ENCODE assay signal across 12 cellular contexts in genomic region chr16:28534542-28535373, GRCh38. TPM values are rescaled to one million over a fixed set of nuclear protein-coding genes. Genes with fewer than 3 reads are reported as not detected.
A peak's percentile ranks its signal among the peaks of the same experiment; 100 is the strongest.
DNase-seq lines count a peak whose midpoint lies in the region; ATAC-seq, FAIRE-seq and TF ChIP-seq lines count a peak whose summit lies in the region.
"Had no signal": no experiment of that assay in that cellular context is flagged by ENCODE, and none has a peak within 500 bp of the region (broad histone marks: within the 10 kb centered on the region; RNA-seq: fewer than 3 reads in every experiment).

No MANE protein-coding gene starts in this region.

- no peak for DNase-seq in activated naive CD4-positive, alpha-beta T cell treated with anti-CD3 and anti-CD28 coated beads for 36 hours
- no peak for DNase-seq in activated naive CD4-positive, alpha-beta T cell (lab: John Stamatoyannopoulos, UW)
- DNase-seq in esophagus squamous epithelium (lab: John Stamatoyannopoulos, UW) = no peak
- DNase-seq in thoracic aorta (ENCODE audit: low spot score) = peak; percentile 40
- DNase-seq in inferior parietal cortex (ENCODE audit: extremely low spot score) = no peak
- DNase-seq in kidney = no peak
- DNase-seq: BE2C had no signal

- H3K36me3 ChIP-seq in esophagus squamous epithelium (peaks cover 0 to 13% (median 0%) of the 10 kb centered on the region in 3 donors), thoracic aorta (peaks cover 22% of the 10 kb centered on the region), kidney (ENCODE audit: control insufficient read depth in 1 of 2, insufficient read depth in 2 of 2, low read length in 2 of 2) (peaks cover 0 to 2% of the 10 kb centered on the region in 2 donors)
- H3K36me3 ChIP-seq: BE2C had no signal

- ATAC-seq in thoracic aorta (ENCODE audit: insufficient number of reproducible peaks, low FRiP score, low read depth) = no peak

- H3K9me3 ChIP-seq in esophagus squamous epithelium (no peaks in the 10 kb centered on the region), thoracic aorta (no peaks in the 10 kb centered on the region), kidney (ENCODE audit: control insufficient read depth in 1 of 2, low read length in 2 of 2) (no peaks in the 10 kb centered on the region)
- H3K9me3 ChIP-seq: BE2C had no signal

- CTCF ChIA-PET in activated naive CD4-positive, alpha-beta T cell treated with anti-CD3 and anti-CD28 coated beads for 36 hours (lab: Charles Lee) = no interaction called here

- no peaks in the 10 kb centered on the region for H3K27me3 ChIP-seq in esophagus squamous epithelium
- no peaks in the 10 kb centered on the region for H3K27me3 ChIP-seq in thoracic aorta (replicated peaks; ENCODE audit: insufficient read depth)
- H3K27me3 ChIP-seq: BE2C had no signal

- no peaks in the 10 kb centered on the region for H3K9me3 Mint-ChIP-seq in activated naive CD4-positive, alpha-beta T cell treated with anti-CD3 and anti-CD28 coated beads for 36 hours
- H3K9me3 Mint-ChIP-seq: neural crest cell had no signal

- no peak for TF ChIP-seq POLR2A in esophagus squamous epithelium (IDR thresholded peaks at IDR 0.05)

- peak overlapping the region; percentile 69 for H3K27ac Mint-ChIP-seq in activated naive CD4-positive, alpha-beta T cell treated with anti-CD3 and anti-CD28 coated beads for 36 hours

- peaks cover 26% of the 10 kb centered on the region for H3K4me1 Mint-ChIP-seq in activated naive CD4-positive, alpha-beta T cell treated with anti-CD3 and anti-CD28 coated beads for 36 hours (ENCODE audit: low read depth)
- H3K4me1 Mint-ChIP-seq: neural crest cell had no signal

- FAIRE-seq in kidney (lab: Jason Lieb, UNC) = no peak
- FAIRE-seq: colon, GM19239, urothelium cell line had no signal

- no peaks in the 10 kb centered on the region for H3K36me3 Mint-ChIP-seq in activated naive CD4-positive, alpha-beta T cell treated with anti-CD3 and anti-CD28 coated beads for 36 hours (ENCODE audit: low read depth)

- 42 to 63% methylated on average over 4 to 5 of the region's 5 CpGs for WGBS in esophagus squamous epithelium, 2 donors

- H3K4me3 ChIP-seq in esophagus squamous epithelium = peak overlapping the region in 1 of 4 donors; percentile 12
- H3K4me3 ChIP-seq in thoracic aorta = no peak overlapping the region
- no peak overlapping the region for H3K4me3 ChIP-seq in kidney (ENCODE audit: low read length in 2 of 2)

- H3K9ac ChIP-seq in kidney (ENCODE audit: low read length in 2 of 2) = no peak overlapping the region

- TF ChIP-seq CTCF in esophagus squamous epithelium (IDR thresholded peaks at IDR 0.05) (no peak), thoracic aorta (IDR thresholded peaks at IDR 0.05) (no peak), kidney (IDR thresholded peaks at IDR 0.05; ENCODE audit: borderline replicate concordance, extremely low read depth, insufficient read depth) (no peak)

- no peak overlapping the region for H3K4me3 Mint-ChIP-seq in activated naive CD4-positive, alpha-beta T cell treated with anti-CD3 and anti-CD28 coated beads for 36 hours
- H3K4me3 Mint-ChIP-seq: neural crest cell had no signal

- peak overlapping the region; percentile 39 to 82 (median 73) for H3K27ac ChIP-seq in esophagus squamous epithelium
- H3K27ac ChIP-seq in thoracic aorta = peak overlapping the region in 1 of 2 donors; percentile 22
- H3K27ac ChIP-seq in kidney (ENCODE audit: low read depth in 2 of 2, low read length in 2 of 2) = no peak overlapping the region

- H3K4me1 ChIP-seq in esophagus squamous epithelium (peaks cover 20 to 81% (median 48%) of the 10 kb centered on the region in 3 donors), thoracic aorta (ENCODE audit: control insufficient read depth in 1 of 2, low read depth in 2 of 2) (peaks cover 31 to 48% of the 10 kb centered on the region in 2 donors), kidney (ENCODE audit: control insufficient read depth in 1 of 2, insufficient read depth in 1 of 2, low read depth in 1 of 2, low read length in 2 of 2) (peaks cover 0 to 7% of the 10 kb centered on the region in 2 donors)
- H3K4me1 ChIP-seq: BE2C had no signal

- H3K27me3 Mint-ChIP-seq in activated naive CD4-positive, alpha-beta T cell treated with anti-CD3 and anti-CD28 coated beads for 36 hours (ENCODE audit: low read depth) = no peaks in the 10 kb centered on the region

- intact Hi-C loops in activated naive CD4-positive, alpha-beta T cell treated with anti-CD3 and anti-CD28 coated beads for 36 hours (cut with micrococcal nuclease) = loop anchor here (5.0 kb wide), 1 partner anchor 37 kb away; no protein-coding TSS in a partner anchor
- intact Hi-C loops in esophagus squamous epithelium (cut with DNase I) = no loop called here
- intact Hi-C loops in kidney (cut with DNase I) = no loop called here

RNA-seq across cellular contexts. Expression of gene NUPR1, which starts 4.0 kb away (rescaled TPM):
- not detected for total RNA-seq in activated naive CD4-positive, alpha-beta T cell treated with anti-CD3 and anti-CD28 coated beads for 36 hours
- total RNA-seq in esophagus squamous epithelium = 10 to 100 TPM in 3 of 4 donors, 1 to 10 TPM in 1; 5.2 to 21.4 (median 15.0) TPM
- total RNA-seq in thoracic aorta = 10 to 100 TPM; 17.7 to 53.5 TPM
- total RNA-seq in kidney = 64.7 TPM
- polyA plus RNA-seq in kidney (ENCODE audit: insufficient read depth, low read depth, low replicate concordance) = 125 TPM
- total RNA-seq: neural crest cell had no signal

RNA-seq across cellular contexts. Expression of gene SGF29, which starts 19.0 kb away (rescaled TPM):
- total RNA-seq in activated naive CD4-positive, alpha-beta T cell treated with anti-CD3 and anti-CD28 coated beads for 36 hours = 10 to 100 TPM; 15.9 TPM
- total RNA-seq in esophagus squamous epithelium (10 to 100 TPM; 11.0 to 31.3 (median 13.1) TPM), thoracic aorta (10 to 100 TPM; 17.8 to 26.9 TPM), kidney (28.5 TPM)
- polyA plus RNA-seq in kidney (ENCODE audit: insufficient read depth, low read depth, low replicate concordance) = 20.6 TPM

RNA-seq across cellular contexts. Expression of gene IL27, which starts 28.1 kb away (rescaled TPM):
- not detected for total RNA-seq in activated naive CD4-positive, alpha-beta T cell treated with anti-CD3 and anti-CD28 coated beads for 36 hours
- total RNA-seq in esophagus squamous epithelium (not detected), thoracic aorta (1 to 10 TPM in 1 of 2 donors, under 1 TPM in 1; 0.68 to 2.5 TPM), kidney (0.31 TPM)
- not detected for polyA plus RNA-seq in kidney (ENCODE audit: insufficient read depth, low read depth, low replicate concordance)
- total RNA-seq: HT1080, neural crest cell had no signal

RNA-seq across cellular contexts. Expression of gene APOBR, which starts 40.3 kb away (rescaled TPM):
- total RNA-seq in activated naive CD4-positive, alpha-beta T cell treated with anti-CD3 and anti-CD28 coated beads for 36 hours = under 1 TPM; 0.72 to 0.77 TPM
- total RNA-seq in esophagus squamous epithelium (1 to 10 TPM in 2 of 4 donors, under 1 TPM in 2; 0.49 to 2.1 (median 0.98) TPM), thoracic aorta (1 to 10 TPM; 1.1 to 3.4 TPM), kidney (3.2 TPM)
- 0.45 TPM for polyA plus RNA-seq in kidney (ENCODE audit: insufficient read depth, low read depth, low replicate concordance)

RNA-seq across cellular contexts. Expression of gene CLN3, which starts 42.9 kb away (rescaled TPM):
- 10 to 100 TPM in 1 of 2 experiments, 1 to 10 TPM in 1; 9.9 to 10.4 TPM for total RNA-seq in activated naive CD4-positive, alpha-beta T cell treated with anti-CD3 and anti-CD28 coated beads for 36 hours
- total RNA-seq in esophagus squamous epithelium (10 to 100 TPM; 12.2 to 40.2 (median 19.0) TPM), thoracic aorta (10 to 100 TPM; 16.9 to 25.2 TPM), kidney (35.0 TPM)
- polyA plus RNA-seq in kidney (ENCODE audit: insufficient read depth, low read depth, low replicate concordance) = 54.1 TPM

Comparison
In these comparisons a context has a peak if more than half of its experiments do, and no peak if none do; other contexts are left out.
1. H3K27ac ChIP-seq: peak in esophagus squamous epithelium (4 of 4); none in kidney (0 of 2).
2. RNA of gene NUPR1, which starts 4.0 kb away (total RNA-seq): 64.7 TPM in kidney (single experiment), 17.7 to 53.5 TPM in thoracic aorta and 5.2 to 21.4 TPM in esophagus squamous epithelium; not detected in activated naive CD4-positive, alpha-beta T cell treated with anti-CD3 and anti-CD28 coated beads for 36 hours; every median in the first group is over 4 times any median in the second.